ENCODE assay signal across 17 cellular contexts in genomic region chr6:134190883-134191282, GRCh38.
A peak's percentile ranks its signal among the peaks of the same experiment; 100 is the strongest.
DNase-seq lines count a peak whose midpoint lies in the region; ATAC-seq, FAIRE-seq and TF ChIP-seq lines count a peak whose summit lies in the region.
"Had no signal": no experiment of that assay in that cellular context is flagged by ENCODE, and none has a peak within 500 bp of the region (broad histone marks: within the 10 kb centered on the region; RNA-seq: fewer than 3 reads in every experiment).

No MANE protein-coding gene starts in this region.

- no peak for TF ChIP-seq EP300 in K562 (IDR thresholded peaks at IDR 0.05; ENCODE audit: low read length)
- no peak for TF ChIP-seq EP300 in upper lobe of left lung (IDR thresholded peaks at IDR 0.05)

- H3K9me1 ChIP-seq in K562 (ENCODE audit: control insufficient read depth, insufficient read depth, low read length), result no peaks in the 10 kb centered on the region

- no peak for TF ChIP-seq RAD21 in K562 (CRISPR knock-in tag; conservative IDR thresholded peaks at IDR 0.05 in 1 of 2, IDR thresholded peaks at IDR 0.05 in 1 of 2)

- no peak overlapping the region for H3K4me3 Mint-ChIP-seq in T-helper 17 cell
- H3K4me3 Mint-ChIP-seq: CD8-positive, alpha-beta memory T cell had no signal

- H2AFZ ChIP-seq in KMS-11 (ENCODE audit: low read depth) (no peak overlapping the region), K562 (ENCODE audit: low read depth, low read length) (0 out of 2 replicates have a peak overlapping the region, but pooled peaks have one; percentile 37)
- H2AFZ ChIP-seq: GM23248 had no signal

- intact Hi-C loops in left ventricle myocardium superior (cut with micrococcal nuclease), result no loop called here
- intact Hi-C loops in K562 (cut with micrococcal nuclease), result no loop called here
- intact Hi-C loops in thyroid gland (cut with DNase I), result no loop called here

- H3K27ac ChIP-seq in right atrium auricular region, result no peak overlapping the region
- H3K27ac ChIP-seq in KMS-11, result no peak overlapping the region
- H3K27ac ChIP-seq in K562 (ENCODE audit: extremely low read depth, low read depth, low read length), result no peak overlapping the region
- H3K27ac ChIP-seq in thyroid gland, result peak overlapping the region in 2 of 3 donors; percentile 3 to 10
- H3K27ac ChIP-seq in upper lobe of left lung, result no peak overlapping the region
- H3K27ac ChIP-seq: A549, GM23248 had no signal

- ATAC-seq in left ventricle myocardium superior (peak; percentile 55), K562 (no peak), upper lobe of left lung (ENCODE audit: low FRiP score in 2 of 2) (no peak), T-helper 17 cell (no peak), GM18867 (IDR thresholded peaks at IDR 0.05; ENCODE audit: unreplicated experiment) (no peak)
- ATAC-seq: A549, HCT116 had no signal

- no peak for TF ChIP-seq CTCF in right atrium auricular region (IDR thresholded peaks at IDR 0.05)
- no peak for TF ChIP-seq CTCF in KMS-11 (conservative IDR thresholded peaks at IDR 0.05; ENCODE audit: low read depth, low read length)
- no peak for TF ChIP-seq CTCF in K562 (IDR thresholded peaks at IDR 0.05 in 2 of 3, conservative IDR thresholded peaks at IDR 0.05 in 1 of 3; ENCODE audit: insufficient read depth in 2 of 3, low read depth in 1 of 3, low read length in 3 of 3)
- TF ChIP-seq CTCF in thyroid gland (IDR thresholded peaks at IDR 0.05), result no peak
- TF ChIP-seq CTCF in upper lobe of left lung (IDR thresholded peaks at IDR 0.05), result no peak

- H3K9me3 ChIP-seq in right atrium auricular region (no peaks in the 10 kb centered on the region), K562 (replicated peaks; ENCODE audit: control insufficient read depth, insufficient read depth, low read depth, low read length) (no peaks in the 10 kb centered on the region), thyroid gland (no peaks in the 10 kb centered on the region), upper lobe of left lung (no peaks in the 10 kb centered on the region), T-helper 17 cell (ENCODE audit: control insufficient read depth, low read length, poor library complexity, severe bottlenecking) (no peaks in the 10 kb centered on the region)
- H3K9me3 ChIP-seq: A549, Caco-2 had no signal

- no peaks in the 10 kb centered on the region for H3K79me2 ChIP-seq in KMS-11 (ENCODE audit: insufficient read depth, low read depth)
- no peaks in the 10 kb centered on the region for H3K79me2 ChIP-seq in K562 (ENCODE audit: control insufficient read depth, insufficient read depth, low read length)

- CTCF ChIA-PET in K562 (lab: Yijun Ruan, JAX; ENCODE audit: low intra/inter-chr PET ratio), result no interaction called here

- in situ Hi-C loops in K562 (cut with MboI), result no loop called here

- DNase-seq in left ventricle myocardium superior (no peak), right atrium auricular region (ENCODE audit: low spot score) (no peak), K562 (ENCODE audit: extremely low read depth in 1 of 4, low spot score in 3 of 4) (no peak), thyroid gland (no peak), upper lobe of left lung (no peak), T-helper 17 cell (no peak)
- DNase-seq: Caco-2; CD8-positive, alpha-beta memory T cell; DND-41; GF-D8; GM23248; IMR-90 had no signal

- H3K4me2 ChIP-seq in KMS-11 (peak overlapping the region; percentile 25), K562 (ENCODE audit: insufficient read depth, low read length) (no peak overlapping the region)
- H3K4me2 ChIP-seq: A549 had no signal

- H3K4me1 ChIP-seq in right atrium auricular region (peaks cover 0 to 10% of the 10 kb centered on the region in 2 donors), KMS-11 (ENCODE audit: low read depth, poor library complexity, severe bottlenecking) (peaks cover 34% of the 10 kb centered on the region), K562 (replicated peaks in 1 of 2; ENCODE audit: control insufficient read depth in 2 of 2, insufficient read depth in 2 of 2, low read length in 2 of 2) (peaks cover 20% of the 10 kb centered on the region in 2 experiments), thyroid gland (peaks cover 27 to 33% of the 10 kb centered on the region in 2 donors), upper lobe of left lung (no peaks in the 10 kb centered on the region)

- TF ChIP-seq POLR2A in K562 (conservative IDR thresholded peaks at IDR 0.05) (no peak), thyroid gland (IDR thresholded peaks at IDR 0.05) (no peak), upper lobe of left lung (IDR thresholded peaks at IDR 0.05) (no peak)

- H3K9ac ChIP-seq in KMS-11 (no peak overlapping the region), K562 (ENCODE audit: insufficient read depth in 1 of 2, low read depth in 2 of 2, low read length in 2 of 2) (no peak overlapping the region)
- H3K9ac ChIP-seq: GM23248 had no signal

- no peak for FAIRE-seq in K562 (lab: Jason Lieb, UNC)
- FAIRE-seq: A549, H54 had no signal

- POLR2A ChIA-PET in K562 (lab: Yijun Ruan, JAX), result no interaction called here

- no peaks in the 10 kb centered on the region for H3K36me3 Mint-ChIP-seq in T-helper 17 cell (ENCODE audit: low read depth)
- H3K36me3 Mint-ChIP-seq: CD8-positive, alpha-beta memory T cell had no signal

- 43% methylated on average over 3 of the region's 3 CpGs for WGBS in K562 (ENCODE audit: insufficient coverage, low coverage, missing lambda C conversion rate)
- WGBS in thyroid gland, 2 donors, result 84 to 85% methylated on average over 3 of the region's 3 CpGs
- 84 to 85% methylated on average over 3 of the region's 3 CpGs for WGBS in upper lobe of left lung, 2 donors

- H3K4me3 ChIP-seq in right atrium auricular region, result no peak overlapping the region
- no peak overlapping the region for H3K4me3 ChIP-seq in KMS-11 (IDR thresholded peaks at IDR 0.05; ENCODE audit: insufficient read depth, low read depth, low read length)
- H3K4me3 ChIP-seq in K562, result no peak overlapping the region
- H3K4me3 ChIP-seq in thyroid gland (replicated peaks in 1 of 3), result no peak overlapping the region
- H3K4me3 ChIP-seq in upper lobe of left lung, result no peak overlapping the region
- H3K4me3 ChIP-seq: A549, GM23248 had no signal

- peaks cover 15% of the 10 kb centered on the region for H3K4me1 Mint-ChIP-seq in T-helper 17 cell

- H3K36me3 ChIP-seq in right atrium auricular region (no peaks in the 10 kb centered on the region), KMS-11 (ENCODE audit: insufficient read depth) (no peaks in the 10 kb centered on the region), K562 (ENCODE audit: control insufficient read depth, insufficient read depth, low read length) (no peaks in the 10 kb centered on the region), thyroid gland (no peaks in the 10 kb centered on the region), upper lobe of left lung (no peaks in the 10 kb centered on the region)

- H3K27me3 Mint-ChIP-seq in T-helper 17 cell, result no peaks in the 10 kb centered on the region
- H3K27me3 Mint-ChIP-seq: CD8-positive, alpha-beta memory T cell had no signal

- no peak overlapping the region for H3K27ac Mint-ChIP-seq in T-helper 17 cell
- H3K27ac Mint-ChIP-seq: CD8-positive, alpha-beta memory T cell had no signal

- H3K27me3 ChIP-seq in right atrium auricular region, result no peaks in the 10 kb centered on the region
- no peaks in the 10 kb centered on the region for H3K27me3 ChIP-seq in KMS-11 (ENCODE audit: insufficient read depth, low read depth)
- H3K27me3 ChIP-seq in K562 (ENCODE audit: control insufficient read depth in 2 of 2, insufficient read depth in 2 of 2, low read length in 2 of 2), result no peaks in the 10 kb centered on the region
- H3K27me3 ChIP-seq in thyroid gland, result no peaks in the 10 kb centered on the region
- no peaks in the 10 kb centered on the region for H3K27me3 ChIP-seq in upper lobe of left lung

- H4K20me1 ChIP-seq in KMS-11 (ENCODE audit: insufficient read depth) (no peaks in the 10 kb centered on the region), K562 (replicated peaks; ENCODE audit: control insufficient read depth, insufficient read depth, low read length) (no peaks in the 10 kb centered on the region)

- BruUV-seq in K562 (replicated peaks; lab: Mats Ljungman, UMichigan), result no TSS peak

TF ChIP-seq in K562, 482 proteins besides CTCF, POLR2A, EP300 and RAD21:
- no peak for TF ChIP-seq SMAD1 (IDR thresholded peaks at IDR 0.05; ENCODE audit: low read depth, low read length, partially characterized antibody)
- TF ChIP-seq MAZ (CRISPR knock-in tag; conservative IDR thresholded peaks at IDR 0.05 in 1 of 2, IDR thresholded peaks at IDR 0.05 in 1 of 2), result no peak

Comparison
In these comparisons a context has a peak if more than half of its experiments do, and no peak if none do; other contexts are left out.
1. H3K27ac ChIP-seq: peak in thyroid gland (2 of 3); none in right atrium auricular region (0 of 2), KMS-11 (single experiment), K562 (single experiment) and upper lobe of left lung (0 of 4).